ENCODE assay signal across 10 cellular contexts in the genomic region with DNA sequence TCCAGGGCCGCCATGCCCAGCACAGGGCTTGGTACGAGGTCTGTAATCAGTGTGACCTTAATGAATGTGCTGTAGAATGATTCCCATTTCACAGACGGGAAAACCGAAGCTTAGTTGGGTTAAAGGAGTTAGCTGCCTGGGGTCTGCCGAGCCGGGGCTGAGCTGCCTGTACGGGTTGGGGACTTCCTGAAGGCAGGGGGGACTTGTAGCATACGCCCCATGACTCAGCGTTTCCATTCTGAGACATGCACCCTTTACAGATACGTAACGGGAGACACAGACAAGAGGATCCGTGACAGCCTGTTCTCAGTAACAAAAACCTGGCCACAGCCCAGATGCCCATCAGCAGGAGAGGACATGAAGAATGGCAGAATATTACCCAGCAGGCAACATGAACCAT. TPM values are rescaled to one million over a fixed set of nuclear protein-coding genes. Genes with fewer than 3 reads are reported as not detected.
DNase-seq lines count a peak whose midpoint lies in the region; ATAC-seq and TF ChIP-seq lines count a peak whose summit lies in the region.
"Not testable (repeated sequence)": the region's sequence is repeated elsewhere in the genome, so short reads cannot be mapped to it uniquely, and the experiment has no call there.
"Had no signal": no experiment of that assay in that cellular context is flagged by ENCODE, and none has a peak within 500 bp of the region (broad histone marks: within the 10 kb centered on the region; RNA-seq: fewer than 3 reads in every experiment).

No MANE protein-coding gene starts in this region.

- H3K27me3 ChIP-seq in endodermal cell (ENCODE audit: control insufficient read depth, insufficient read depth, low read length, poor library complexity, severe bottlenecking) = not testable (repeated sequence)

- not testable (repeated sequence) for H3K9ac ChIP-seq in endodermal cell (ENCODE audit: extremely low read depth, low read length, poor library complexity, severe bottlenecking)

- H3K27ac ChIP-seq in endodermal cell (ENCODE audit: low read depth, low read length) = not testable (repeated sequence)

- intact Hi-C loops in activated CD4-positive, alpha-beta T cell treated with anti-CD3 and anti-CD28 coated beads, Interleukin-2, amount 10 ng/mL, durations not matched to agents 24 days and 14 days (cut with micrococcal nuclease) = not testable (repeated sequence)

- H3K4me1 Mint-ChIP-seq in activated CD4-positive, alpha-beta T cell treated with anti-CD3 and anti-CD28 coated beads, Interleukin-2, amount 10 ng/mL, durations not matched to agents 24 days and 14 days = peaks cover 19% of the 10 kb centered on the region
- peaks cover 36% of the 10 kb centered on the region for H3K4me1 Mint-ChIP-seq in endodermal cell
- H3K4me1 Mint-ChIP-seq in natural killer cell treated with Interleukin-12 subunit alpha and Interleukin-12 subunit beta and Interleukin-15 and Interleukin-18, amount 100 ng/mL, for 72 hours (ENCODE audit: low read depth in 2 of 2) = peaks cover 23 to 28% of the 10 kb centered on the region in 2 donors

- not testable (repeated sequence) for TF ChIP-seq CTCF in endodermal cell (conservative IDR thresholded peaks at IDR 0.05)

- H3K36me3 ChIP-seq in endodermal cell (ENCODE audit: control insufficient read depth, insufficient read depth, low read length) = not testable (repeated sequence)

- ATAC-seq in HG02610 (IDR thresholded peaks at IDR 0.05; ENCODE audit: unreplicated experiment) = peak; percentile 77
- ATAC-seq in natural killer cell treated with Interleukin-12 subunit alpha and Interleukin-12 subunit beta and Interleukin-15 and Interleukin-18, amount 100 ng/mL, for 72 hours = peak; percentile 89 to 94

- DNase-seq in EH (ENCODE audit: low read depth) (peak; percentile 29), NOMO-1 treated with DMSO at 0.1 percent for 48 hours (lab: John Stamatoyannopoulos, UW; ENCODE audit: unreplicated experiment) (peak; percentile 34), activated gamma-delta T cell treated with Interleukin-2 at 50 U/mL for 16 hours (peak; percentile 48)
- peak; percentile 82 for DNase-seq in activated CD4-positive, alpha-beta T cell treated with anti-CD3 and anti-CD28 coated beads, Interleukin-2, amount 10 ng/mL, durations not matched to agents 24 days and 14 days
- DNase-seq in endodermal cell = not testable (repeated sequence)
- DNase-seq in natural killer cell treated with Interleukin-12 subunit alpha and Interleukin-12 subunit beta and Interleukin-15 and Interleukin-18, amount 100 ng/mL, for 72 hours (ENCODE audit: low spot score) = peak; percentile 81
- peak; percentile 47 to 60 for DNase-seq in stimulated activated CD8-positive, alpha-beta memory T cell treated with anti-CD3 and anti-CD28 coated beads, Interleukin-7, amount 100 ng/mL, for 4 hours (ENCODE audit: low read depth in 2 of 2)

- H3K4me1 ChIP-seq in endodermal cell (ENCODE audit: control insufficient read depth, insufficient read depth, low read length) = not testable (repeated sequence)

- not testable (repeated sequence) for H3K9me3 ChIP-seq in endodermal cell (ENCODE audit: control insufficient read depth, low read length)

- H3K9me3 Mint-ChIP-seq in activated CD4-positive, alpha-beta T cell treated with anti-CD3 and anti-CD28 coated beads, Interleukin-2, amount 10 ng/mL, durations not matched to agents 24 days and 14 days; endodermal cell; natural killer cell treated with Interleukin-12 subunit alpha and Interleukin-12 subunit beta and Interleukin-15 and Interleukin-18, amount 100 ng/mL, for 72 hours: not testable (repeated sequence)

- H3K27ac Mint-ChIP-seq in activated CD4-positive, alpha-beta T cell treated with anti-CD3 and anti-CD28 coated beads, Interleukin-2, amount 10 ng/mL, durations not matched to agents 24 days and 14 days = peak overlapping the region; percentile 90
- peak overlapping the region; percentile 82 for H3K27ac Mint-ChIP-seq in endodermal cell
- H3K27ac Mint-ChIP-seq in natural killer cell treated with Interleukin-12 subunit alpha and Interleukin-12 subunit beta and Interleukin-15 and Interleukin-18, amount 100 ng/mL, for 72 hours = peak overlapping the region; percentile 86 to 94

- H3K27me3 Mint-ChIP-seq in activated CD4-positive, alpha-beta T cell treated with anti-CD3 and anti-CD28 coated beads, Interleukin-2, amount 10 ng/mL, durations not matched to agents 24 days and 14 days; endodermal cell (ENCODE audit: insufficient read depth); natural killer cell treated with Interleukin-12 subunit alpha and Interleukin-12 subunit beta and Interleukin-15 and Interleukin-18, amount 100 ng/mL, for 72 hours: not testable (repeated sequence)

- peak overlapping the region; percentile 23 for H3K4me3 Mint-ChIP-seq in activated CD4-positive, alpha-beta T cell treated with anti-CD3 and anti-CD28 coated beads, Interleukin-2, amount 10 ng/mL, durations not matched to agents 24 days and 14 days
- not testable (repeated sequence) for H3K4me3 Mint-ChIP-seq in endodermal cell
- H3K4me3 Mint-ChIP-seq in natural killer cell treated with Interleukin-12 subunit alpha and Interleukin-12 subunit beta and Interleukin-15 and Interleukin-18, amount 100 ng/mL, for 72 hours = peak overlapping the region; percentile 70

- whole genome bisulfite sequencing in endodermal cell (ENCODE audit: insufficient coverage in 1 of 2, insufficient read length in 1 of 2), 2 experiments = 87 to 98% methylated on average over 5 to 10 of the region's 12 CpGs

- not testable (repeated sequence) for H3K4me3 ChIP-seq in endodermal cell (ENCODE audit: low read length)

- not testable (repeated sequence) for H3K36me3 Mint-ChIP-seq in activated CD4-positive, alpha-beta T cell treated with anti-CD3 and anti-CD28 coated beads, Interleukin-2, amount 10 ng/mL, durations not matched to agents 24 days and 14 days (ENCODE audit: low read depth); natural killer cell treated with Interleukin-12 subunit alpha and Interleukin-12 subunit beta and Interleukin-15 and Interleukin-18, amount 100 ng/mL, for 72 hours
- peaks cover 38% of the 10 kb centered on the region for H3K36me3 Mint-ChIP-seq in endodermal cell (ENCODE audit: low read depth)

RNA-seq across cellular contexts. Expression of gene PVRIG, which starts 23.6 kb away (rescaled TPM):
- total RNA-seq in activated CD4-positive, alpha-beta T cell treated with anti-CD3 and anti-CD28 coated beads, Interleukin-2, amount 10 ng/mL, durations not matched to agents 24 days and 14 days = 20.9 and 21.6 TPM in 2 replicates
- total RNA-seq in endodermal cell = not detected
- polyA plus RNA-seq in endodermal cell (2013, experiment 1 of 2) = not detected
- not detected for polyA plus RNA-seq in endodermal cell (2013, experiment 2 of 2)
- total RNA-seq in natural killer cell treated with Interleukin-12 subunit alpha and Interleukin-12 subunit beta and Interleukin-15 and Interleukin-18, amount 100 ng/mL, for 72 hours = 10 to 100 TPM; 32.2 to 43.9 TPM
- total RNA-seq: smooth muscle cell had no signal
- polyA plus RNA-seq: BJ, smooth muscle cell had no signal

Comparison
In these comparisons a context has a peak if more than half of its experiments do, and no peak if none do; other contexts are left out.
1. RNA of gene PVRIG, which starts 23.6 kb away (total RNA-seq): 32.2 to 43.9 TPM in natural killer cell treated with Interleukin-12 subunit alpha and Interleukin-12 subunit beta and Interleukin-15 and Interleukin-18, amount 100 ng/mL, for 72 hours and 20.9 to 21.6 TPM in activated CD4-positive, alpha-beta T cell treated with anti-CD3 and anti-CD28 coated beads, Interleukin-2, amount 10 ng/mL, durations not matched to agents 24 days and 14 days; not detected in endodermal cell; every median in the first group is over 10 times any median in the second.
2. Peak in every context shown above with its lines, with median percentiles within 50 percentile points of each other: H3K27ac Mint-ChIP-seq.